In genomic region chr7:141751904-141752303, GRCh38 we compare ENCODE assay signal across 10 cellular contexts. TPM values are rescaled to one million over a fixed set of nuclear protein-coding genes. Genes with fewer than 3 reads are reported as not detected.
DNase-seq lines count a peak whose midpoint lies in the region; TF ChIP-seq lines count a peak whose summit lies in the region.
"Not testable (repeated sequence)": the region's sequence is repeated elsewhere in the genome, so short reads cannot be mapped to it uniquely, and the experiment has no call there.
"Had no signal": no experiment of that assay in that cellular context is flagged by ENCODE, and none has a peak within 500 bp of the region (broad histone marks: within the 10 kb centered on the region; RNA-seq: fewer than 3 reads in every experiment).

No MANE protein-coding gene starts in this region.

- 96 to 98% methylated on average over 10 of the region's 10 CpGs for WGBS in GM23248 (ENCODE audit: low coverage in 1 of 2, low lambda C conversion rate in 2 of 2, missing lambda C conversion rate in 2 of 2), 2 experiments

- not testable (repeated sequence) for H3K79me2 ChIP-seq in GM23248 (ENCODE audit: insufficient read depth)

- peak overlapping the region; percentile 8 for H3K27ac Mint-ChIP-seq in activated naive CD4-positive, alpha-beta T cell treated with anti-CD3 and anti-CD28 coated beads, Interleukin-2, amount 50 U/mL, for 24 hours
- not testable (repeated sequence) for H3K27ac Mint-ChIP-seq in endothelial cell (ENCODE audit: unreplicated experiment)

- H3K4me3 Mint-ChIP-seq in activated naive CD4-positive, alpha-beta T cell treated with anti-CD3 and anti-CD28 coated beads, Interleukin-2, amount 50 U/mL, for 24 hours: not testable (repeated sequence)
- H3K4me3 Mint-ChIP-seq in endothelial cell (ENCODE audit: unreplicated experiment): peak overlapping the region; percentile 87

- H4K20me1 ChIP-seq in BLaER1; GM23248 (ENCODE audit: insufficient read depth): not testable (repeated sequence)

- not testable (repeated sequence) for H3K27me3 Mint-ChIP-seq in activated naive CD4-positive, alpha-beta T cell treated with anti-CD3 and anti-CD28 coated beads, Interleukin-2, amount 50 U/mL, for 24 hours; endothelial cell (ENCODE audit: unreplicated experiment)

- DNase-seq in GM23248 (peak; percentile 15), NCI-H2227 (lab: John Stamatoyannopoulos, UW; ENCODE audit: unreplicated experiment) (peak; percentile 32), lung microvascular endothelial cell (ENCODE audit: low read depth in 2 of 2) (peak; percentile 19 to 31)
- DNase-seq in endothelial cell (ENCODE audit: low spot score): not testable (repeated sequence)

- not testable (repeated sequence) for H3K4me1 ChIP-seq in BLaER1; GM23248 (ENCODE audit: insufficient read depth)

- not testable (repeated sequence) for H3F3A ChIP-seq in GM23248 (ENCODE audit: insufficient read depth)

- TF ChIP-seq CTCF in endothelial cell (IDR thresholded peaks at IDR 0.05; ENCODE audit: unreplicated experiment): not testable (repeated sequence)

- H3K4me3 ChIP-seq in BLaER1: peak overlapping the region; percentile 36
- not testable (repeated sequence) for H3K4me3 ChIP-seq in GM23248

- in situ Hi-C loops in GM23248 (cut with MboI): not testable (repeated sequence)

- not testable (repeated sequence) for H3K9me3 Mint-ChIP-seq in activated naive CD4-positive, alpha-beta T cell treated with anti-CD3 and anti-CD28 coated beads, Interleukin-2, amount 50 U/mL, for 24 hours
- peaks cover 12% of the 10 kb centered on the region for H3K9me3 Mint-ChIP-seq in endothelial cell (ENCODE audit: unreplicated experiment)

- peaks cover 17% of the 10 kb centered on the region for H3K4me1 Mint-ChIP-seq in activated naive CD4-positive, alpha-beta T cell treated with anti-CD3 and anti-CD28 coated beads, Interleukin-2, amount 50 U/mL, for 24 hours
- H3K4me1 Mint-ChIP-seq in endothelial cell (ENCODE audit: unreplicated experiment): not testable (repeated sequence)

- H2AFZ ChIP-seq in GM23248: not testable (repeated sequence)

- peaks cover 64% of the 10 kb centered on the region for H3K36me3 Mint-ChIP-seq in activated naive CD4-positive, alpha-beta T cell treated with anti-CD3 and anti-CD28 coated beads, Interleukin-2, amount 50 U/mL, for 24 hours
- peaks cover 71% of the 10 kb centered on the region for H3K36me3 Mint-ChIP-seq in endothelial cell (ENCODE audit: low read depth, unreplicated experiment)

- not testable (repeated sequence) for H3K27me3 ChIP-seq in BLaER1; GM23248 (replicated peaks; ENCODE audit: insufficient read depth)

- H3K4me2 ChIP-seq in BLaER1; GM23248 (ENCODE audit: unreplicated experiment): not testable (repeated sequence)

- H3K9me2 ChIP-seq in GM23248 (ENCODE audit: insufficient read depth): not testable (repeated sequence)

- peaks cover 40% of the 10 kb centered on the region for H3K9me3 ChIP-seq in BLaER1
- H3K9me3 ChIP-seq in GM23248 (ENCODE audit: low read depth): not testable (repeated sequence)

- H3K9ac ChIP-seq in BLaER1, GM23248: not testable (repeated sequence)

- peaks cover 98% of the 10 kb centered on the region for H3K36me3 ChIP-seq in BLaER1
- H3K36me3 ChIP-seq in GM23248 (ENCODE audit: low read depth): peaks cover 64% of the 10 kb centered on the region

- not testable (repeated sequence) for H3K27ac ChIP-seq in BLaER1, GM23248

RNA-seq across cellular contexts. Expression of gene TAS2R3, which starts 12.0 kb away (rescaled TPM):
- total RNA-seq in GM23248 (2014; rRNA removed; shearing (Covaris generic)): not detected in 2 replicates
- not detected in 2 replicates for polyA plus RNA-seq in GM23248 (2016; fragmentation: Nextera tagmentation; extraction: Ambion mirVana)
- total RNA-seq in endothelial cell (ENCODE audit: unreplicated experiment) (0.74 TPM), lung microvascular endothelial cell (0.44 and 0.60 TPM in 2 replicates)
- polyA plus RNA-seq: mammary epithelial cell had no signal

RNA-seq across cellular contexts. Expression of gene SSBP1, which starts 13.7 kb away (rescaled TPM):
- total RNA-seq in GM23248 (2014; rRNA removed; shearing (Covaris generic)): 76.8 and 113 TPM in 2 replicates
- 267 and 278 TPM in 2 replicates for polyA plus RNA-seq in GM23248 (2016; fragmentation: Nextera tagmentation; extraction: Ambion mirVana)
- total RNA-seq in endothelial cell (ENCODE audit: unreplicated experiment) (130 TPM), lung microvascular endothelial cell (91.5 and 117 TPM in 2 replicates)

RNA-seq across cellular contexts. Expression of gene TAS2R4, which starts 24.6 kb away (rescaled TPM):
- total RNA-seq in GM23248 (2014; rRNA removed; shearing (Covaris generic)): 0.32 and 0.51 TPM in 2 replicates
- 0.13 TPM in 1 of 2 replicates, not detected in the other for polyA plus RNA-seq in GM23248 (2016; fragmentation: Nextera tagmentation; extraction: Ambion mirVana)
- total RNA-seq in endothelial cell (ENCODE audit: unreplicated experiment) (1.1 TPM), lung microvascular endothelial cell (0.22 and 0.40 TPM in 2 replicates)

RNA-seq across cellular contexts. Expression of gene TAS2R5, which starts 38.1 kb away (rescaled TPM):
- not detected in 2 replicates for total RNA-seq in GM23248 (2014; rRNA removed; shearing (Covaris generic))
- polyA plus RNA-seq in GM23248 (2016; fragmentation: Nextera tagmentation; extraction: Ambion mirVana): 0.16 and 0.22 TPM in 2 replicates
- total RNA-seq in endothelial cell (ENCODE audit: unreplicated experiment): 1.9 TPM
- 0.22 and 0.40 TPM in 2 replicates for total RNA-seq in lung microvascular endothelial cell

RNA-seq across cellular contexts. Expression of gene WEE2, which starts 43.8 kb away (rescaled TPM):
- total RNA-seq in GM23248 (2014; rRNA removed; shearing (Covaris generic)): not detected in 2 replicates
- polyA plus RNA-seq in GM23248 (2016; fragmentation: Nextera tagmentation; extraction: Ambion mirVana): not detected in 2 replicates
- total RNA-seq in endothelial cell (ENCODE audit: unreplicated experiment): 0.33 TPM
- under 0.01 TPM in 2 replicates for total RNA-seq in lung microvascular endothelial cell
- total RNA-seq: activated CD4-positive, alpha-beta T cell treated with anti-CD3 and anti-CD28 coated beads, Interleukin-2, amount 10 ng/mL, durations not matched to agents 24 days and 14 days; bronchial epithelial cell; mammary epithelial cell; sciatic nerve had no signal
- polyA plus RNA-seq: mammary epithelial cell had no signal
